Comparison of ENCODE assay signal across 7 cellular contexts in the genomic region with DNA sequence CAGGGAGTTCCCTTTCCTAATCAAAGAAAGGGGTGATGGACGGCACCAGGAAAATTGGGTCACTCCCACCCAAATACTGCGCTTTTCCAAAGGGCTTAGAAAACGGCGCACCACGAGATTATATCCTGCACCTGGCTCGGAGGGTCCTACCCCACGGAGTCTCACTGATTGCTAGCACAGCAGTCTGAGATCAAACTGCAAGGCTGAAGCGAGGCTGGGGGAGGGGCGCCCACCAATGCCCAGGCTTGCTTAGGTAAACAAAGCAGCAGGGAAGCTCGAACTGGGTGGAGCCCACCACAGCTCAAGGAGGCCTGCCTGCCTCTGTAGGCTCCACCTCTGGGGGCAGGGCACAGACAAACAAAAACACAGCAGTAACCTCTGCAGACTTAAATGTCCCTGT. TPM values are rescaled to one million over a fixed set of nuclear protein-coding genes. Genes with fewer than 3 reads are reported as not detected.
DNase-seq lines count a peak whose midpoint lies in the region; TF ChIP-seq lines count a peak whose summit lies in the region.
"Not testable (repeated sequence)": the region's sequence is repeated elsewhere in the genome, so short reads cannot be mapped to it uniquely, and the experiment has no call there.

No MANE protein-coding gene starts in this region.

- H3K9me3 Mint-ChIP-seq in neural crest cell, result not testable (repeated sequence)

- not testable (repeated sequence) for H3K27me3 ChIP-seq in HUES64 (ENCODE audit: insufficient read depth, low read length); NT2/D1 (ENCODE audit: insufficient read depth, insufficient read length); iPS-18a (ENCODE audit: control insufficient read depth, insufficient read depth, low read length)

- H3K27me3 Mint-ChIP-seq in neural crest cell (ENCODE audit: low read depth), result not testable (repeated sequence)

- DNase-seq in NCI-H2227 treated with DMSO at 0.1 percent for 48 hours (lab: John Stamatoyannopoulos, UW), result peak; percentile 34
- DNase-seq in NT2/D1 (ENCODE audit: low read depth, low spot score), result peak; percentile 9
- peak; percentile 55 for DNase-seq in ecto neural progenitor cell (ENCODE audit: low spot score)
- DNase-seq in neural crest cell (ENCODE audit: low read depth, low spot score), result peak; percentile 52

- H3K27ac Mint-ChIP-seq in neural crest cell (ENCODE audit: unreplicated experiment), result peak overlapping the region; percentile 92

- peaks cover 25% of the 10 kb centered on the region for H3K4me1 Mint-ChIP-seq in neural crest cell

- TF ChIP-seq CTCF in neural crest cell (conservative IDR thresholded peaks at IDR 0.05), result not testable (repeated sequence)

- H3K4me3 Mint-ChIP-seq in neural crest cell, result peak overlapping the region; percentile 96

- H3K36me3 ChIP-seq in ES-I3 (ENCODE audit: insufficient read depth, low read length); HUES64 (ENCODE audit: insufficient read depth, low read length); NT2/D1 (ENCODE audit: insufficient read depth, insufficient read length, low read length); iPS-18a (ENCODE audit: control insufficient read depth, low read depth, low read length): not testable (repeated sequence)

- peak overlapping the region; percentile 47 for H3K4me3 ChIP-seq in HUES64 (ENCODE audit: low read length)
- H3K4me3 ChIP-seq in NT2/D1 (ENCODE audit: insufficient read length, low read depth), result peak overlapping the region; percentile 55
- peak overlapping the region; percentile 59 for H3K4me3 ChIP-seq in iPS-18a (ENCODE audit: low read length)

- H3K9ac ChIP-seq in ES-I3 (ENCODE audit: low read depth, low read length), result peak overlapping the region; percentile 47; the same call in 1 of the 2 replicates
- H3K9ac ChIP-seq in HUES64 (ENCODE audit: low read depth, low read length); iPS-18a (ENCODE audit: low read length): not testable (repeated sequence)
- peak overlapping the region; percentile 33 for H3K9ac ChIP-seq in NT2/D1 (ENCODE audit: insufficient read length, low read depth)

- not testable (repeated sequence) for H3K4me1 ChIP-seq in ES-I3 (ENCODE audit: insufficient read depth, low read length); HUES64 (ENCODE audit: insufficient read depth, low read length); NT2/D1 (ENCODE audit: insufficient read depth, insufficient read length); iPS-18a (ENCODE audit: control insufficient read depth, low read depth, low read length)

- 28% methylated on average over 10 of the region's 10 CpGs for WGBS in HUES64

- H3K9me3 ChIP-seq in ES-I3 (ENCODE audit: control insufficient read depth, insufficient read depth, low read length); HUES64 (ENCODE audit: insufficient read depth, low read depth, low read length); NT2/D1 (ENCODE audit: insufficient read depth, low read length); iPS-18a (ENCODE audit: control insufficient read depth, low read depth, low read length): not testable (repeated sequence)

- not testable (repeated sequence) for H3K27ac ChIP-seq in HUES64 (ENCODE audit: low read depth, low read length); iPS-18a (ENCODE audit: low read length)

- H3K36me3 Mint-ChIP-seq in neural crest cell (ENCODE audit: low read depth), result not testable (repeated sequence)

RNA-seq across cellular contexts. Expression of a gene that starts 46.5 kb away (rescaled TPM):
- 42.2 TPM for polyA plus RNA-seq in HUES64 (2013, experiment 1 of 2)
- 41.9 TPM for polyA plus RNA-seq in HUES64 (2013, experiment 2 of 2)
- total RNA-seq in neural crest cell, result 55.6 and 59.5 TPM in 2 replicates
